Comparison of ENCODE assay signal across 9 cellular contexts in genomic region chr20:32360333-32360634, GRCh38. TPM values are rescaled to one million over a fixed set of nuclear protein-coding genes. Genes with fewer than 3 reads are reported as not detected.
DNase-seq lines count a peak whose midpoint lies in the region; ATAC-seq and TF ChIP-seq lines count a peak whose summit lies in the region.
"Had no signal": no experiment of that assay in that cellular context is flagged by ENCODE, and none has a peak within 500 bp of the region (broad histone marks: within the 10 kb centered on the region; RNA-seq: fewer than 3 reads in every experiment).

No MANE protein-coding gene starts in this region.

- H3K9me3 ChIP-seq in iPS-20b (ENCODE audit: insufficient read depth, low read depth, low read length) = no peaks in the 10 kb centered on the region

- H3K36me3 ChIP-seq in iPS-20b (ENCODE audit: insufficient read depth, low read depth, low read length) = no peaks in the 10 kb centered on the region

- H3K27me3 Mint-ChIP-seq in activated T-helper 17 cell treated with anti-CD3 and anti-CD28 coated beads, Interleukin-2, amount 50 U/mL, for 72 hours = no peaks in the 10 kb centered on the region
- H3K27me3 Mint-ChIP-seq in stimulated activated naive B cell treated with anti-CD40 and anti-IgM and Interleukin-4, amounts not matched to agents 10 μg/mL and 1 μg/mL and 100 μg/mL, for 72 hours = no peaks in the 10 kb centered on the region

- no peaks in the 10 kb centered on the region for H3K4me1 ChIP-seq in iPS-20b (ENCODE audit: insufficient read depth, low read length)

- TF ChIP-seq CTCF in HFF-Myc (IDR thresholded peaks at IDR 0.05; ENCODE audit: low read depth, low read length, missing control alignments) = no peak

- peak overlapping the region; percentile 99 for H3K27ac Mint-ChIP-seq in activated T-helper 17 cell treated with anti-CD3 and anti-CD28 coated beads, Interleukin-2, amount 50 U/mL, for 72 hours
- peak overlapping the region; percentile 91 for H3K27ac Mint-ChIP-seq in stimulated activated naive B cell treated with anti-CD40 and anti-IgM and Interleukin-4, amounts not matched to agents 10 μg/mL and 1 μg/mL and 100 μg/mL, for 72 hours

- peaks cover 35% of the 10 kb centered on the region for H3K4me1 Mint-ChIP-seq in activated T-helper 17 cell treated with anti-CD3 and anti-CD28 coated beads, Interleukin-2, amount 50 U/mL, for 72 hours
- H3K4me1 Mint-ChIP-seq in stimulated activated naive B cell treated with anti-CD40 and anti-IgM and Interleukin-4, amounts not matched to agents 10 μg/mL and 1 μg/mL and 100 μg/mL, for 72 hours = peaks cover 47 to 78% of the 10 kb centered on the region in 2 donors

- H3K27ac ChIP-seq in iPS-20b (ENCODE audit: low read length) = no peak overlapping the region

- H3K4me3 ChIP-seq in HFF-Myc (replicated peaks; ENCODE audit: low read depth, low read length) = peak overlapping the region; percentile 93
- 0 out of 2 replicates have a peak overlapping the region, but pooled peaks have one; percentile 87 for H3K4me3 ChIP-seq in iPS-20b (ENCODE audit: low read length)

- H3K4me3 Mint-ChIP-seq in activated T-helper 17 cell treated with anti-CD3 and anti-CD28 coated beads, Interleukin-2, amount 50 U/mL, for 72 hours = peak overlapping the region; percentile 100
- peak overlapping the region; percentile 91 for H3K4me3 Mint-ChIP-seq in stimulated activated naive B cell treated with anti-CD40 and anti-IgM and Interleukin-4, amounts not matched to agents 10 μg/mL and 1 μg/mL and 100 μg/mL, for 72 hours

- peaks cover 66% of the 10 kb centered on the region for H3K36me3 Mint-ChIP-seq in activated T-helper 17 cell treated with anti-CD3 and anti-CD28 coated beads, Interleukin-2, amount 50 U/mL, for 72 hours (ENCODE audit: low read depth)
- H3K36me3 Mint-ChIP-seq in stimulated activated naive B cell treated with anti-CD40 and anti-IgM and Interleukin-4, amounts not matched to agents 10 μg/mL and 1 μg/mL and 100 μg/mL, for 72 hours = peaks cover 9 to 18% of the 10 kb centered on the region in 2 donors

- no peak for DNase-seq in HFF-Myc (ENCODE audit: extremely low read depth, low read depth)
- DNase-seq in stimulated activated naive B cell treated with anti-CD40 and anti-IgM and Interleukin-4, amounts not matched to agents 10 μg/mL and 1 μg/mL and 100 μg/mL, for 72 hours = no peak
- DNase-seq: Kasumi-1 had no signal

- no peak overlapping the region for H3K9ac ChIP-seq in iPS-20b (ENCODE audit: low read depth, low read length)

- ATAC-seq in activated T-helper 17 cell treated with anti-CD3 and anti-CD28 coated beads, Interleukin-2, amount 50 U/mL, for 72 hours (replicated peaks) = no peak
- ATAC-seq in stimulated activated naive B cell treated with anti-CD40 and anti-IgM and Interleukin-4, amounts not matched to agents 10 μg/mL and 1 μg/mL and 100 μg/mL, for 72 hours (replicated peaks) = no peak
- ATAC-seq in GM18498 (IDR thresholded peaks at IDR 0.05; ENCODE audit: unreplicated experiment) = no peak
- no peak for ATAC-seq in HG02938 (IDR thresholded peaks at IDR 0.05; ENCODE audit: unreplicated experiment)
- no peak for ATAC-seq in GM18873 (IDR thresholded peaks at IDR 0.05; ENCODE audit: low FRiP score, unreplicated experiment)
- ATAC-seq in HG02678 (IDR thresholded peaks at IDR 0.05; ENCODE audit: unreplicated experiment) = no peak

- peaks cover 65% of the 10 kb centered on the region for H3K27me3 ChIP-seq in iPS-20b (ENCODE audit: insufficient read depth, low read length)

- H3K9me3 Mint-ChIP-seq in activated T-helper 17 cell treated with anti-CD3 and anti-CD28 coated beads, Interleukin-2, amount 50 U/mL, for 72 hours = no peaks in the 10 kb centered on the region
- H3K9me3 Mint-ChIP-seq in stimulated activated naive B cell treated with anti-CD40 and anti-IgM and Interleukin-4, amounts not matched to agents 10 μg/mL and 1 μg/mL and 100 μg/mL, for 72 hours = no peaks in the 10 kb centered on the region

RNA-seq across cellular contexts. Expression of gene ASXL1, which starts 2.2 kb away (rescaled TPM):
- total RNA-seq in activated T-helper 17 cell treated with anti-CD3 and anti-CD28 coated beads, Interleukin-2, amount 50 U/mL, for 72 hours = 100 to 1,000 TPM; 164 to 232 TPM
